1 cellular context compared by ENCODE assay signal in the genomic region with DNA sequence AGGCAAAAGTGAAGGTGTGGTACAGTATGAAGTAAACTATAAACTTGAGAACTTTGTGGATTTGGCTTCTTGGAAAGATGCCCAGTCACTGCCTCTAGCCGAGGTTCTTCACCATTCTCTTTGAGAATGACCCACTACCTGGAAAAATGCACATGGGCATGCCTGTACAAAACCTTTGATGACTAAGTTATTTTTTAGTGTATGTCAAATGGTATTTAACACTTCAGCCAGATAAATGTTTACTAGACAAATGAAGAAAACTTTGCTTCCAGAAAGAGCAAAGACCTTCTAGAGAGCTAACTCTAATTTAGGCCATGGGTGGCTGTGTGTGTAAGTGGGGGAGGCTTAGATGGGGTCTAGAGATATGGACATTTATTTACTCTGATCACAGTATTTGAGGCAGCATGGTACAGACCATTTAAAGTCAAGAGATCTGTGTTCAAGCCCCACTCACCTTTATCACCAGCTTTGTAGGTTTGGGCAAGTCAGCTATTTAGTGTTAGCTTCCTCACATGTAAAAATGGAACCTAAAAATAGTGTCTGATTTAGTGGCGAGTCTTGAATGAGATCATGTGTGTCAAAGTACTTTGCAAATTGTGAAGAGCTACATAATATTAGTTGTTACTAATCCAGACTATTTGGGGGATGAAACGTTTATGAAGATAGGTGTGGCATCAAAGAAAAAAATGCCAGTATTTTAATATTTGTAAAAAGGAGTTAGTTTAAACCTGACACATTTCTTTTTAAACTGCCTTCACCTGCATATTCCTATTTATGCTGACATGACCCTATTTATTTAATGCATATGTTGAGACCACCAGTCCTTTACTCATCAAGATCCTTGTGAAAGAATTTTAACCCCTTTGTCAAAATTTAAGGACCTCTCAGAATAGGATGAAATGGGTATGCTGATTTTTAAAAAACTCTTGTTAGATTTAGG.
TF ChIP-seq lines count a peak whose summit lies in the region.

No MANE protein-coding gene starts in this region.

TF ChIP-seq in GM23338, 12 proteins besides CTCF, POLR2A, EP300 and RAD21 (continued from another document):
- TF ChIP-seq, protein P1, sequence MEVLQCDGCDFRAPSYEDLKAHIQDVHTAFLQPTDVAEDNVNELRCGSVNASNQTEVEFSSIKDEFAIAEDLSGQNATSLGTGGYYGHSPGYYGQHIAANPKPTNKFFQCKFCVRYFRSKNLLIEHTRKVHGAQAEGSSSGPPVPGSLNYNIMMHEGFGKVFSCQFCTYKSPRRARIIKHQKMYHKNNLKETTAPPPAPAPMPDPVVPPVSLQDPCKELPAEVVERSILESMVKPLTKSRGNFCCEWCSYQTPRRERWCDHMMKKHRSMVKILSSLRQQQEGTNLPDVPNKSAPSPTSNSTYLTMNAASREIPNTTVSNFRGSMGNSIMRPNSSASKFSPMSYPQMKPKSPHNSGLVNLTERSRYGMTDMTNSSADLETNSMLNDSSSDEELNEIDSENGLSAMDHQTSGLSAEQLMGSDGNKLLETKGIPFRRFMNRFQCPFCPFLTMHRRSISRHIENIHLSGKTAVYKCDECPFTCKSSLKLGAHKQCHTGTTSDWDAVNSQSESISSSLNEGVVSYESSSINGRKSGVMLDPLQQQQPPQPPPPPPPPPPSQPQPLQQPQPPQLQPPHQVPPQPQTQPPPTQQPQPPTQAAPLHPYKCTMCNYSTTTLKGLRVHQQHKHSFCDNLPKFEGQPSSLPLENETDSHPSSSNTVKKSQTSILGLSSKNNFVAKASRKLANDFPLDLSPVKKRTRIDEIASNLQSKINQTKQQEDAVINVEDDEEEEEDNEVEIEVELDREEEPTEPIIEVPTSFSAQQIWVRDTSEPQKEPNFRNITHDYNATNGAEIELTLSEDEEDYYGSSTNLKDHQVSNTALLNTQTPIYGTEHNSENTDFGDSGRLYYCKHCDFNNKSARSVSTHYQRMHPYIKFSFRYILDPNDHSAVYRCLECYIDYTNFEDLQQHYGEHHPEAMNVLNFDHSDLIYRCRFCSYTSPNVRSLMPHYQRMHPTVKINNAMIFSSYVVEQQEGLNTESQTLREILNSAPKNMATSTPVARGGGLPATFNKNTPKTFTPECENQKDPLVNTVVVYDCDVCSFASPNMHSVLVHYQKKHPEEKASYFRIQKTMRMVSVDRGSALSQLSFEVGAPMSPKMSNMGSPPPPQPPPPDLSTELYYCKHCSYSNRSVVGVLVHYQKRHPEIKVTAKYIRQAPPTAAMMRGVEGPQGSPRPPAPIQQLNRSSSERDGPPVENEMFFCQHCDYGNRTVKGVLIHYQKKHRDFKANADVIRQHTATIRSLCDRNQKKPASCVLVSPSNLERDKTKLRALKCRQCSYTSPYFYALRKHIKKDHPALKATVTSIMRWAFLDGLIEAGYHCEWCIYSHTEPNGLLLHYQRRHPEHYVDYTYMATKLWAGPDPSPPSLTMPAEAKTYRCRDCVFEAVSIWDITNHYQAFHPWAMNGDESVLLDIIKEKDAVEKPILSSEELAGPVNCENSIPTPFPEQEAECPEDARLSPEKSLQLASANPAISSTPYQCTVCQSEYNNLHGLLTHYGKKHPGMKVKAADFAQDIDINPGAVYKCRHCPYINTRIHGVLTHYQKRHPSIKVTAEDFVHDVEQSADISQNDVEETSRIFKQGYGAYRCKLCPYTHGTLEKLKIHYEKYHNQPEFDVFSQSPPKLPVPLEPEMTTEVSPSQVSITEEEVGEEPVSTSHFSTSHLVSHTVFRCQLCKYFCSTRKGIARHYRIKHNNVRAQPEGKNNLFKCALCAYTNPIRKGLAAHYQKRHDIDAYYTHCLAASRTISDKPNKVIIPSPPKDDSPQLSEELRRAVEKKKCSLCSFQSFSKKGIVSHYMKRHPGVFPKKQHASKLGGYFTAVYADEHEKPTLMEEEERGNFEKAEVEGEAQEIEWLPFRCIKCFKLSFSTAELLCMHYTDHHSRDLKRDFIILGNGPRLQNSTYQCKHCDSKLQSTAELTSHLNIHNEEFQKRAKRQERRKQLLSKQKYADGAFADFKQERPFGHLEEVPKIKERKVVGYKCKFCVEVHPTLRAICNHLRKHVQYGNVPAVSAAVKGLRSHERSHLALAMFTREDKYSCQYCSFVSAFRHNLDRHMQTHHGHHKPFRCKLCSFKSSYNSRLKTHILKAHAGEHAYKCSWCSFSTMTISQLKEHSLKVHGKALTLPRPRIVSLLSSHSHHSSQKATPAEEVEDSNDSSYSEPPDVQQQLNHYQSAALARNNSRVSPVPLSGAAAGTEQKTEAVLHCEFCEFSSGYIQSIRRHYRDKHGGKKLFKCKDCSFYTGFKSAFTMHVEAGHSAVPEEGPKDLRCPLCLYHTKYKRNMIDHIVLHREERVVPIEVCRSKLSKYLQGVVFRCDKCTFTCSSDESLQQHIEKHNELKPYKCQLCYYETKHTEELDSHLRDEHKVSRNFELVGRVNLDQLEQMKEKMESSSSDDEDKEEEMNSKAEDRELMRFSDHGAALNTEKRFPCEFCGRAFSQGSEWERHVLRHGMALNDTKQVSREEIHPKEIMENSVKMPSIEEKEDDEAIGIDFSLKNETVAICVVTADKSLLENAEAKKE (CRISPR knock-in tag; IDR thresholded peaks at IDR 0.05), result no peak
- TF ChIP-seq NANOG (IDR thresholded peaks at IDR 0.05; ENCODE audit: borderline replicate concordance) (no peak), ETS1 (IDR thresholded peaks at IDR 0.05) (no peak), CREB1 (CRISPR knock-in tag; IDR thresholded peaks at IDR 0.05; ENCODE audit: low read depth) (no peak), EZH2phosphoT487 (IDR thresholded peaks at IDR 0.05; ENCODE audit: unreplicated experiment) (no peak), ZNF331 (CRISPR knock-in tag; IDR thresholded peaks at IDR 0.05; ENCODE audit: low read depth) (no peak), EZH2 (IDR thresholded peaks at IDR 0.05; ENCODE audit: low read depth, unreplicated experiment) (no peak), ZNF114 (CRISPR knock-in tag; IDR thresholded peaks at IDR 0.05) (no peak), STAT1 (IDR thresholded peaks at IDR 0.05; ENCODE audit: unreplicated experiment) (no peak)
TF ChIP-seq in GM23338: peak in this region for 0.
